Comparison of ENCODE assay signal across 19 cellular contexts in the genomic region with DNA sequence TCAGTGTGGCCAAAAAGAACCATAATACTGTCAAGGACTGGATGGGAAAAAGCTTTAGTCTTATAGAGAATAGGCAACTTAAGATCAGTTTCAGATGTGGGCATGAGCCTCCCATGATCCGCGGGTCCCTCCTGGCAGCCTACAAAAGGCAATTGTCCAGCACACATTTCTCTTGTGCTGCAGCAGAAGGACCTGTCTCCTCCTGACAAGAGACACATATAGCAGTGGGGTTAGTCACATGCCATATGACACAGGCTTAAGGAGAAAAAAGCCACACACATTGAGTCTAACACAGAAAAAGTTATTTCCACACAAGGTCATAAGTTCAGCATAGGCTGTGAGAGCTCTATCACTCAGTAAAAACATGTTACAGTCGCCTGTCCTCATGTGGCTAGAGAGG.
A peak's percentile ranks its signal among the peaks of the same experiment; 100 is the strongest.
DNase-seq lines count a peak whose midpoint lies in the region; FAIRE-seq and TF ChIP-seq lines count a peak whose summit lies in the region.
"Had no signal": no experiment of that assay in that cellular context is flagged by ENCODE, and none has a peak within 500 bp of the region (broad histone marks: within the 10 kb centered on the region; RNA-seq: fewer than 3 reads in every experiment).

No MANE protein-coding gene starts in this region.

- CTCF ChIA-PET in MCF 10A (lab: Yijun Ruan, JAX) (no interaction called here), RWPE1 (lab: Yijun Ruan, JAX) (no interaction called here)

- H2BK120ac ChIP-seq in neuronal stem cell (ENCODE audit: low read depth, low read length), result no peak overlapping the region

- intact Hi-C loops in MCF 10A (cut with micrococcal nuclease), result no loop called here
- intact Hi-C loops in breast epithelium (cut with DNase I; ENCODE audit: low total_unique reads), result no loop called here

- peak overlapping the region; percentile 36 for H3K4me2 ChIP-seq in OCI-LY3 (ENCODE audit: low read length)
- H3K4me2 ChIP-seq in neuronal stem cell (ENCODE audit: insufficient read depth, low read length, poor library complexity, severe bottlenecking), result no peak overlapping the region

- H3K4me1 Mint-ChIP-seq in MCF 10A (ENCODE audit: insufficient read depth, unreplicated experiment), result no peaks in the 10 kb centered on the region

- H3K18ac ChIP-seq in neuronal stem cell (ENCODE audit: low read length), result no peak overlapping the region

- no peaks in the 10 kb centered on the region for H3K79me1 ChIP-seq in neuronal stem cell (ENCODE audit: low read depth, low read length)

- TF ChIP-seq POLR2A in breast epithelium (IDR thresholded peaks at IDR 0.05), result no peak

- POLR2A ChIA-PET in MCF 10A (lab: Yijun Ruan, JAX), result no interaction called here
- POLR2A ChIA-PET in RWPE1 (lab: Yijun Ruan, JAX; ENCODE audit: low non-redundant PET), result no interaction called here

- H3K23ac ChIP-seq in neuronal stem cell (ENCODE audit: low read depth, low read length, poor library complexity), result no peak overlapping the region

- no peak overlapping the region for H3K4me3 ChIP-seq in breast epithelium
- H3K4me3 ChIP-seq in OCI-LY3 (ENCODE audit: low read length), result peak overlapping the region; percentile 45
- H3K4me3 ChIP-seq in bronchial epithelial cell (ENCODE audit: low read depth, low read length), result no peak overlapping the region
- no peak overlapping the region for H3K4me3 ChIP-seq in neuronal stem cell (ENCODE audit: low read length in 2 of 2)
- H3K4me3 ChIP-seq: MG63 had no signal

- no peak overlapping the region for H4K8ac ChIP-seq in neuronal stem cell (ENCODE audit: low read depth, low read length)

- no peaks in the 10 kb centered on the region for H4K20me1 ChIP-seq in OCI-LY3 (ENCODE audit: insufficient read depth, low read length)

- H3K27me3 Mint-ChIP-seq in MCF 10A (ENCODE audit: insufficient read depth, unreplicated experiment), result no peaks in the 10 kb centered on the region

- no peak overlapping the region for H3K4ac ChIP-seq in neuronal stem cell (ENCODE audit: low read length)

- H3K4me1 ChIP-seq in breast epithelium (no peaks in the 10 kb centered on the region), OCI-LY3 (ENCODE audit: low read length) (no peaks in the 10 kb centered on the region), neuronal stem cell (ENCODE audit: control insufficient read depth in 2 of 2, insufficient read depth in 1 of 2, low read depth in 1 of 2, low read length in 2 of 2) (no peaks in the 10 kb centered on the region)

- H2AFZ ChIP-seq in OCI-LY3 (ENCODE audit: low read depth, low read length), result peak overlapping the region; percentile 73
- H2AFZ ChIP-seq in neuronal stem cell (ENCODE audit: low read length), result peak overlapping the region; percentile 3

- H3K27ac ChIP-seq in breast epithelium, result no peak overlapping the region
- no peak overlapping the region for H3K27ac ChIP-seq in OCI-LY3 (ENCODE audit: low read length)
- H3K27ac ChIP-seq in neuronal stem cell (replicated peaks; ENCODE audit: low read length), result no peak overlapping the region
- no peak overlapping the region for H3K27ac ChIP-seq in RWPE1

- no peak overlapping the region for H4K91ac ChIP-seq in neuronal stem cell (ENCODE audit: low read depth, low read length, poor library complexity)

- H2BK15ac ChIP-seq in neuronal stem cell (ENCODE audit: low read length), result no peak overlapping the region

- no peak for TF ChIP-seq CTCF in MCF 10A (IDR thresholded peaks at IDR 0.05; ENCODE audit: unreplicated experiment)
- no peak for TF ChIP-seq CTCF in breast epithelium (IDR thresholded peaks at IDR 0.05)
- no peak for TF ChIP-seq CTCF in OCI-LY3 (IDR thresholded peaks at IDR 0.05; ENCODE audit: low read depth, low read length)
- TF ChIP-seq CTCF in bronchial epithelial cell (IDR thresholded peaks at IDR 0.05; ENCODE audit: insufficient read depth, low read length, severe bottlenecking), result no peak
- no peak for TF ChIP-seq CTCF in RWPE1 (conservative IDR thresholded peaks at IDR 0.05; ENCODE audit: low read depth)

- H3K36me3 Mint-ChIP-seq in MCF 10A (ENCODE audit: insufficient read depth, unreplicated experiment), result no peaks in the 10 kb centered on the region

- H3K9ac ChIP-seq in OCI-LY3 (ENCODE audit: low read length) (0 out of 2 replicates have a peak overlapping the region, but pooled peaks have one; percentile 10), neuronal stem cell (ENCODE audit: low read depth, low read length, poor library complexity) (no peak overlapping the region)

- H2BK5ac ChIP-seq in neuronal stem cell (ENCODE audit: low read length), result no peak overlapping the region

- H3K36me3 ChIP-seq in breast epithelium, result no peaks in the 10 kb centered on the region
- H3K36me3 ChIP-seq in OCI-LY3 (replicated peaks; ENCODE audit: low read depth, low read length), result no peaks in the 10 kb centered on the region
- H3K36me3 ChIP-seq in bronchial epithelial cell (ENCODE audit: control insufficient read depth, insufficient read depth, low read length), result no peaks in the 10 kb centered on the region
- no peaks in the 10 kb centered on the region for H3K36me3 ChIP-seq in neuronal stem cell (replicated peaks in 1 of 2; ENCODE audit: control insufficient read depth in 2 of 2, insufficient read depth in 2 of 2, low read length in 2 of 2)
- H3K36me3 ChIP-seq: MG63 had no signal

- H2BK12ac ChIP-seq in neuronal stem cell (ENCODE audit: low read length), result no peak overlapping the region

- H3K79me2 ChIP-seq in OCI-LY3 (ENCODE audit: low read length), result no peaks in the 10 kb centered on the region

- H3K27me3 ChIP-seq in breast epithelium (no peaks in the 10 kb centered on the region), OCI-LY3 (ENCODE audit: low read depth, low read length) (no peaks in the 10 kb centered on the region), bronchial epithelial cell (ENCODE audit: control insufficient read depth, insufficient read depth, low read length) (no peaks in the 10 kb centered on the region), neuronal stem cell (ENCODE audit: control insufficient read depth in 3 of 3, insufficient read depth in 3 of 3, low read depth in 1 of 3, low read length in 3 of 3) (no peaks in the 10 kb centered on the region)
- H3K27me3 ChIP-seq: MG63 had no signal

- DNase-seq in MCF 10A (ENCODE audit: unreplicated experiment) (peak; percentile 3), breast epithelium (ENCODE audit: low spot score in 2 of 2) (no peak), bronchial epithelial cell (ENCODE audit: low read depth) (no peak), neuronal stem cell (ENCODE audit: low spot score) (no peak), dedifferentiated amniotic fluid mesenchymal stem cell (ENCODE audit: extremely low spot score) (no peak), RWPE1 (ENCODE audit: low spot score) (no peak), EL (no peak)
- DNase-seq: 8988T, H7, KBM-7, MG63, NCI-H1694, NCI-H2029 treated with DMSO at 0.1 percent for 48 hours, NCI-H446 treated with DMSO at 0.1 percent for 48 hours, NCI-H526, NCI-H82, T-helper 1 cell had no signal

- H3K14ac ChIP-seq in neuronal stem cell (ENCODE audit: low read length), result no peak overlapping the region

- BruUV-seq in MCF 10A (replicated peaks; lab: Mats Ljungman, UMichigan), result no TSS peak

- H3K27ac Mint-ChIP-seq in MCF 10A (ENCODE audit: low read depth, unreplicated experiment), result no peak overlapping the region

- no peaks in the 10 kb centered on the region for H3K9me3 ChIP-seq in breast epithelium
- no peaks in the 10 kb centered on the region for H3K9me3 ChIP-seq in OCI-LY3 (ENCODE audit: insufficient read depth, low read length)
- no peaks in the 10 kb centered on the region for H3K9me3 ChIP-seq in neuronal stem cell (replicated peaks in 1 of 2; ENCODE audit: control insufficient read depth in 2 of 2, insufficient read depth in 1 of 2, low read depth in 1 of 2, low read length in 2 of 2)
- H3K9me3 ChIP-seq: MG63 had no signal

- FAIRE-seq in bronchial epithelial cell (lab: Jason Lieb, UNC), result peak; percentile 52
- FAIRE-seq: RCC 7860 had no signal

- H3K4me3 Mint-ChIP-seq in MCF 10A (ENCODE audit: unreplicated experiment), result peak overlapping the region; percentile 10

- no peak overlapping the region for H2AK5ac ChIP-seq in neuronal stem cell (ENCODE audit: low read depth, low read length)

- no peaks in the 10 kb centered on the region for H3K9me3 Mint-ChIP-seq in MCF 10A (ENCODE audit: unreplicated experiment)

- WGBS in neuronal stem cell (ENCODE audit: extremely low coverage in 2 of 2, insufficient read length in 2 of 2, insufficient replicate concordance in 1 of 2), 2 donors, result no CpG with 5 or more reads among the region's 3 CpGs
